In genomic region chr10:62016477-62017140, GRCh38 we compare ENCODE assay signal across 8 cellular contexts.
DNase-seq lines count a peak whose midpoint lies in the region; ATAC-seq lines count a peak whose summit lies in the region.

No MANE protein-coding gene starts in this region.

- H3K27me3 Mint-ChIP-seq in T-helper 17 cell = no peaks in the 10 kb centered on the region

- H3K9me3 ChIP-seq in T-helper 17 cell (ENCODE audit: control insufficient read depth, low read length, poor library complexity, severe bottlenecking) = no peaks in the 10 kb centered on the region

- DNase-seq in T-helper 17 cell (no peak), sciatic nerve (ENCODE audit: low spot score) (no peak), amniotic stem cell (lab: John Stamatoyannopoulos, UW) (no peak), DMS79 treated with DMSO at 0.1 percent for 48 hours (lab: John Stamatoyannopoulos, UW) (no peak)
- no peak for DNase-seq in stimulated activated CD4-positive, alpha-beta T cell treated with anti-CD3 and anti-CD28 coated beads, Interleukin-2, amount 100 ng/mL, for 24 hours
- no peak for DNase-seq in activated effector memory CD4-positive, alpha-beta T cell treated with anti-CD3 and anti-CD28 coated beads, Interleukin-2, amount 50 U/mL, for 16 hours

- no peak overlapping the region for H3K27ac Mint-ChIP-seq in T-helper 17 cell

- peak; percentile 34 for ATAC-seq in GM18873 (IDR thresholded peaks at IDR 0.05; ENCODE audit: low FRiP score, unreplicated experiment)
- peak; percentile 55 for ATAC-seq in HG02678 (IDR thresholded peaks at IDR 0.05; ENCODE audit: unreplicated experiment)
- ATAC-seq in T-helper 17 cell = peak; percentile 76
- peak; percentile 61 for ATAC-seq in sciatic nerve

- no peak overlapping the region for H3K4me3 Mint-ChIP-seq in T-helper 17 cell

- intact Hi-C loops in sciatic nerve (cut with DNase I) = no loop called here

- H3K36me3 Mint-ChIP-seq in T-helper 17 cell (ENCODE audit: low read depth) = peaks cover 1% of the 10 kb centered on the region

- H3K4me1 Mint-ChIP-seq in T-helper 17 cell = peaks cover 17% of the 10 kb centered on the region
